In genomic region chr11:36273110-36273509, GRCh38 we compare ENCODE assay signal across 17 cellular contexts. TPM values are rescaled to one million over a fixed set of nuclear protein-coding genes. Genes with fewer than 3 reads are reported as not detected.
DNase-seq lines count a peak whose midpoint lies in the region; ATAC-seq and TF ChIP-seq lines count a peak whose summit lies in the region.
"Had no signal": no experiment of that assay in that cellular context is flagged by ENCODE, and none has a peak within 500 bp of the region (broad histone marks: within the 10 kb centered on the region; RNA-seq: fewer than 3 reads in every experiment).

No MANE protein-coding gene starts in this region.

- H3K4me3 Mint-ChIP-seq in central memory CD8-positive, alpha-beta T cell: no peak overlapping the region
- no peak overlapping the region for H3K4me3 Mint-ChIP-seq in activated naive CD8-positive, alpha-beta T cell treated with anti-CD3 and anti-CD28 coated beads for 36 hours
- no peak overlapping the region for H3K4me3 Mint-ChIP-seq in stimulated activated naive CD8-positive, alpha-beta T cell treated with anti-CD3 and anti-CD28 coated beads, Interleukin-15, amount 100 ng/mL, for 72 hours
- H3K4me3 Mint-ChIP-seq: activated naive CD4-positive, alpha-beta T cell treated with anti-CD3 and anti-CD28 coated beads for 36 hours; CD8-positive, alpha-beta memory T cell had no signal

- H3K27ac ChIP-seq in right lobe of liver: no peak overlapping the region
- H3K27ac ChIP-seq: foreskin keratinocyte, uterus had no signal

- H3K27ac Mint-ChIP-seq in central memory CD8-positive, alpha-beta T cell (ENCODE audit: low read depth): peak overlapping the region; percentile 51
- no peak overlapping the region for H3K27ac Mint-ChIP-seq in activated naive CD8-positive, alpha-beta T cell treated with anti-CD3 and anti-CD28 coated beads for 36 hours
- no peak overlapping the region for H3K27ac Mint-ChIP-seq in stimulated activated naive CD8-positive, alpha-beta T cell treated with anti-CD3 and anti-CD28 coated beads, Interleukin-15, amount 100 ng/mL, for 72 hours
- H3K27ac Mint-ChIP-seq: activated naive CD4-positive, alpha-beta T cell treated with anti-CD3 and anti-CD28 coated beads for 36 hours; CD8-positive, alpha-beta memory T cell had no signal

- DNase-seq in COLO668 (lab: John Stamatoyannopoulos, UW; ENCODE audit: unreplicated experiment): peak; percentile 24
- peak; percentile 83 for DNase-seq in NCI-H1105 (lab: John Stamatoyannopoulos, UW)
- DNase-seq in NCI-H446 (lab: John Stamatoyannopoulos, UW): peak; percentile 58 to 68
- DNase-seq in central memory CD8-positive, alpha-beta T cell (ENCODE audit: low spot score in 2 of 2): no peak
- DNase-seq in GOT3 (lab: John Stamatoyannopoulos, UW): no peak
- DNase-seq in activated naive CD8-positive, alpha-beta T cell treated with anti-CD3 and anti-CD28 coated beads for 36 hours: no peak
- DNase-seq in right lobe of liver: no peak
- no peak for DNase-seq in stimulated activated naive CD8-positive, alpha-beta T cell treated with anti-CD3 and anti-CD28 coated beads, Interleukin-15, amount 100 ng/mL, for 72 hours
- DNase-seq: activated naive CD4-positive, alpha-beta T cell treated with anti-CD3 and anti-CD28 coated beads for 36 hours; CD8-positive, alpha-beta memory T cell; cortex of kidney; foreskin keratinocyte; midbrain; NCI-H226; stimulated activated naive CD8-positive, alpha-beta T cell treated with anti-CD3 and anti-CD28 coated beads, Interleukin-15, Interleukin-2, amounts not matched to agents 100 U/mL and 50 U/mL, for 24 hours; uterus had no signal

- 86% methylated on average over 2 of the region's 3 CpGs for WGBS in right lobe of liver (ENCODE audit: insufficient coverage, low coverage, low lambda C conversion rate, missing lambda C conversion rate)

- H3K4me1 Mint-ChIP-seq in central memory CD8-positive, alpha-beta T cell: no peaks in the 10 kb centered on the region
- H3K4me1 Mint-ChIP-seq in activated naive CD8-positive, alpha-beta T cell treated with anti-CD3 and anti-CD28 coated beads for 36 hours: no peaks in the 10 kb centered on the region
- no peaks in the 10 kb centered on the region for H3K4me1 Mint-ChIP-seq in stimulated activated naive CD8-positive, alpha-beta T cell treated with anti-CD3 and anti-CD28 coated beads, Interleukin-15, amount 100 ng/mL, for 72 hours
- H3K4me1 Mint-ChIP-seq: CD8-positive, alpha-beta memory T cell had no signal

- no peaks in the 10 kb centered on the region for H3K27me3 ChIP-seq in right lobe of liver
- H3K27me3 ChIP-seq: foreskin keratinocyte, uterus had no signal

- peaks cover 0 to 6% (median 0%) of the 10 kb centered on the region in 4 donors for H3K4me1 ChIP-seq in right lobe of liver
- H3K4me1 ChIP-seq: foreskin keratinocyte, uterus had no signal

- peaks cover 39% of the 10 kb centered on the region for H3K36me3 Mint-ChIP-seq in central memory CD8-positive, alpha-beta T cell (ENCODE audit: insufficient read depth)
- peaks cover 44% of the 10 kb centered on the region for H3K36me3 Mint-ChIP-seq in activated naive CD8-positive, alpha-beta T cell treated with anti-CD3 and anti-CD28 coated beads for 36 hours

- TF ChIP-seq POLR2A in right lobe of liver (IDR thresholded peaks at IDR 0.05): no peak

- H3K36me3 ChIP-seq in right lobe of liver: peaks cover 0 to 25% (median 17%) of the 10 kb centered on the region in 4 donors
- H3K36me3 ChIP-seq: uterus had no signal

- ATAC-seq in central memory CD8-positive, alpha-beta T cell (replicated peaks; ENCODE audit: extremely low read depth, poor library complexity, severe bottlenecking): no peak
- ATAC-seq in right lobe of liver: no peak
- no peak for ATAC-seq in stimulated activated naive CD8-positive, alpha-beta T cell treated with anti-CD3 and anti-CD28 coated beads, Interleukin-15, amount 100 ng/mL, for 72 hours
- ATAC-seq: foreskin keratinocyte; right cardiac atrium; stimulated activated naive CD8-positive, alpha-beta T cell treated with anti-CD3 and anti-CD28 coated beads, Interleukin-15, Interleukin-2, amounts not matched to agents 100 U/mL and 50 U/mL, for 24 hours had no signal

- TF ChIP-seq CTCF in right lobe of liver (IDR thresholded peaks at IDR 0.05): no peak

- H3K27me3 Mint-ChIP-seq in central memory CD8-positive, alpha-beta T cell: no peaks in the 10 kb centered on the region
- no peaks in the 10 kb centered on the region for H3K27me3 Mint-ChIP-seq in activated naive CD8-positive, alpha-beta T cell treated with anti-CD3 and anti-CD28 coated beads for 36 hours
- no peaks in the 10 kb centered on the region for H3K27me3 Mint-ChIP-seq in stimulated activated naive CD8-positive, alpha-beta T cell treated with anti-CD3 and anti-CD28 coated beads, Interleukin-15, amount 100 ng/mL, for 72 hours
- H3K27me3 Mint-ChIP-seq: CD8-positive, alpha-beta memory T cell had no signal

- H3K9me3 ChIP-seq in right lobe of liver: no peaks in the 10 kb centered on the region

- H3K4me3 ChIP-seq in right lobe of liver: no peak overlapping the region
- H3K4me3 ChIP-seq: uterus had no signal

- H3K9me3 Mint-ChIP-seq in central memory CD8-positive, alpha-beta T cell: no peaks in the 10 kb centered on the region
- H3K9me3 Mint-ChIP-seq in activated naive CD8-positive, alpha-beta T cell treated with anti-CD3 and anti-CD28 coated beads for 36 hours: peaks cover 10% of the 10 kb centered on the region
- peaks cover 0 to 15% of the 10 kb centered on the region in 2 donors for H3K9me3 Mint-ChIP-seq in stimulated activated naive CD8-positive, alpha-beta T cell treated with anti-CD3 and anti-CD28 coated beads, Interleukin-15, amount 100 ng/mL, for 72 hours

- intact Hi-C loops in right lobe of liver (cut with DNase I): no loop called here

RNA-seq across cellular contexts. Expression of gene COMMD9, which starts 16.1 kb away (rescaled TPM):
- 10 to 100 TPM; 51.1 to 56.9 TPM for total RNA-seq in activated naive CD8-positive, alpha-beta T cell treated with anti-CD3 and anti-CD28 coated beads for 36 hours
- total RNA-seq in right lobe of liver: 10 to 100 TPM; 30.6 to 41.4 (median 34.6) TPM

RNA-seq across cellular contexts. Expression of gene PRR5L, which starts 23.0 kb away (rescaled TPM):
- 1 to 10 TPM; 6.0 to 6.9 TPM for total RNA-seq in activated naive CD8-positive, alpha-beta T cell treated with anti-CD3 and anti-CD28 coated beads for 36 hours
- total RNA-seq in right lobe of liver: 1 to 10 TPM; 2.2 to 4.5 (median 2.3) TPM

Comparison
In these comparisons a context has a peak if more than half of its experiments do, and no peak if none do; other contexts are left out.
1. DNase-seq: peak in COLO668 (single experiment), NCI-H1105 (single experiment) and NCI-H446 (2 of 2); none in central memory CD8-positive, alpha-beta T cell (0 of 2), GOT3 (single experiment), activated naive CD8-positive, alpha-beta T cell treated with anti-CD3 and anti-CD28 coated beads for 36 hours (single experiment), right lobe of liver (0 of 3) and stimulated activated naive CD8-positive, alpha-beta T cell treated with anti-CD3 and anti-CD28 coated beads, Interleukin-15, amount 100 ng/mL, for 72 hours (0 of 2).